ENCODE assay signal across 8 cellular contexts in genomic region chr6:18122128-18123093, GRCh38. TPM values are rescaled to one million over a fixed set of nuclear protein-coding genes. Genes with fewer than 3 reads are reported as not detected.
A peak's percentile ranks its signal among the peaks of the same experiment; 100 is the strongest.
DNase-seq lines count a peak whose midpoint lies in the region; ATAC-seq and TF ChIP-seq lines count a peak whose summit lies in the region.

Gene NHLRC1 (minus strand): TSS chr6:18122677. CDS start chr6:18122606, 71 bp downstream.

- peak; percentile 94 for TF ChIP-seq CTCF in 22Rv1 (IDR thresholded peaks at IDR 0.05)
- TF ChIP-seq CTCF in epithelial cell of proximal tubule (conservative IDR thresholded peaks at IDR 0.05; ENCODE audit: low read depth, low read length), result peak; percentile 89
- TF ChIP-seq CTCF in mucosa of descending colon (IDR thresholded peaks at IDR 0.05), result peak; percentile 92

- H3K4me3 ChIP-seq in epithelial cell of proximal tubule (ENCODE audit: low read depth, low read length) (peak within 1 kb of the TSS; percentile 59), mucosa of descending colon (no peak within 1 kb of the TSS)

- intact Hi-C loops in mucosa of descending colon (cut with DNase I, micrococcal nuclease), result no loop called here

- peak within 1 kb of the TSS; percentile 70 for H3K27ac ChIP-seq in 22Rv1

- no peaks in the 10 kb centered on the region for H3K9me3 ChIP-seq in mucosa of descending colon

- no peaks in the 10 kb centered on the region for H3K36me3 ChIP-seq in mucosa of descending colon (ENCODE audit: low read depth)

- DNase-seq in NCI-H69 (lab: John Stamatoyannopoulos, UW), result peak; percentile 96
- DNase-seq in activated T-cell treated with anti-CD3 and anti-CD28 coated beads for 48 hours (ENCODE audit: low read depth), result peak; percentile 80
- peak; percentile 33 for DNase-seq in epithelial cell of proximal tubule (ENCODE audit: low read depth)
- DNase-seq in mucosa of descending colon, result peak; percentile 92 to 94 (median 93)
- peak; percentile 42 to 48 for DNase-seq in stimulated activated CD8-positive, alpha-beta memory T cell treated with anti-CD3 and anti-CD28 coated beads, Interleukin-2, amount 100 ng/mL, for 1 hour (ENCODE audit: low read depth in 2 of 2)

- ATAC-seq in GM18868 (IDR thresholded peaks at IDR 0.05; ENCODE audit: unreplicated experiment) (peak; percentile 100), HG03135 (IDR thresholded peaks at IDR 0.05; ENCODE audit: unreplicated experiment) (peak; percentile 100), mucosa of descending colon (peak; percentile 98)

- H3K4me1 ChIP-seq in mucosa of descending colon (ENCODE audit: low read depth), result peaks cover 16% of the 10 kb centered on the region

RNA-seq across cellular contexts. Expression of gene NHLRC1, which starts in this region (rescaled TPM):
- 0.40 and 1.2 TPM in 2 replicates for total RNA-seq in epithelial cell of proximal tubule
- total RNA-seq in mucosa of descending colon, result 1 to 10 TPM; 1.8 to 3.6 (median 2.3) TPM

Comparison
In these comparisons a context has a peak if more than half of its experiments do, and no peak if none do; other contexts are left out.
1. DNase-seq: peak in every context shown above with its lines; median percentile 96 in NCI-H69; 93 in mucosa of descending colon; 80 in activated T-cell treated with anti-CD3 and anti-CD28 coated beads for 48 hours; 45 in stimulated activated CD8-positive, alpha-beta memory T cell treated with anti-CD3 and anti-CD28 coated beads, Interleukin-2, amount 100 ng/mL, for 1 hour; 33 in epithelial cell of proximal tubule.